ENCODE assay signal across 24 cellular contexts in the genomic region with DNA sequence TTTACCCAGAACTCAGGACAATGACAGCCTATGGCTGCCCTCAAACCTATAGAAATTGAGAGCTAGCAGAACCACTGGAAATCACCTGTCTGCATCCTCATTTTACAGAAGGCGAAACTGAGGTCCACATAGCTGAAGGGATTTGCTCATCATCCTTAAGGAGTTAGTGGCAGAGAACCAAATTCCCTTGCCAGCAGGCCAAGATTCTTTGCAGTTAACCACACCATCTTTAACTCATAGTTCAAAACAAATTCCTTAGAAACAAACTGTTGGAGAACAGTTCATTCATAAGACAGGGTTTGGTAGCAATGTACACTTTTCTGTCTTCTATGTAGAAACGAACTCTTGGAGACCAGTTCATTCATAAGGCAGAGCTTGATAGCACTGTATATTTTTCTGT. TPM values are rescaled to one million over a fixed set of nuclear protein-coding genes. Genes with fewer than 3 reads are reported as not detected.
DNase-seq lines count a peak whose midpoint lies in the region; ATAC-seq and TF ChIP-seq lines count a peak whose summit lies in the region.
"Had no signal": no experiment of that assay in that cellular context is flagged by ENCODE, and none has a peak within 500 bp of the region (broad histone marks: within the 10 kb centered on the region; RNA-seq: fewer than 3 reads in every experiment).

No MANE protein-coding gene starts in this region.

- TF ChIP-seq CTCF in HFFc6 (IDR thresholded peaks at IDR 0.05) (no peak), astrocyte of the spinal cord (IDR thresholded peaks at IDR 0.05; ENCODE audit: low read depth, low read length) (no peak), fibroblast of mammary gland (conservative IDR thresholded peaks at IDR 0.05; ENCODE audit: control insufficient read depth, insufficient read depth, low read depth, low read length) (no peak), ovary (IDR thresholded peaks at IDR 0.05) (no peak)

- no peaks in the 10 kb centered on the region for H3K9me3 Mint-ChIP-seq in HFFc6
- H3K9me3 Mint-ChIP-seq: CD8-positive, alpha-beta T cell; GM23338 had no signal

- H3K36me3 ChIP-seq in ovary = no peaks in the 10 kb centered on the region
- H3K36me3 ChIP-seq: BLaER1 treated with 17β-estradiol and CSF1 and Interleukin-3, amounts not matched to agents 10 nM and 100 nM had no signal

- H3K4me1 Mint-ChIP-seq in HFFc6 (ENCODE audit: low read depth) (no peaks in the 10 kb centered on the region), T-helper 17 cell (no peaks in the 10 kb centered on the region)
- H3K4me1 Mint-ChIP-seq: GM23338 had no signal

- TF ChIP-seq EP300 in ovary (IDR thresholded peaks at IDR 0.05) = no peak

- no peak overlapping the region for H3K27ac ChIP-seq in ovary
- H3K27ac ChIP-seq: BLaER1 treated with 17β-estradiol and CSF1 and Interleukin-3, amounts not matched to agents 10 nM and 100 nM had no signal

- ATAC-seq in HG02798 (IDR thresholded peaks at IDR 0.05; ENCODE audit: poor library complexity, unreplicated experiment) (no peak), T-helper 17 cell (no peak), GM21825 (IDR thresholded peaks at IDR 0.05; ENCODE audit: unreplicated experiment) (no peak)
- ATAC-seq: CD8-positive, alpha-beta T cell; GM23338; HCT116; PC-3 had no signal

- H3K4me3 ChIP-seq in astrocyte of the spinal cord (ENCODE audit: low read depth, low read length) = no peak overlapping the region
- H3K4me3 ChIP-seq in fibroblast of mammary gland (ENCODE audit: control insufficient read depth, low read depth, low read length) = no peak overlapping the region
- H3K4me3 ChIP-seq in ovary = no peak overlapping the region
- H3K4me3 ChIP-seq: BLaER1 treated with 17β-estradiol and CSF1 and Interleukin-3, amounts not matched to agents 10 nM and 100 nM; GM23338 had no signal

- H3K36me3 Mint-ChIP-seq in HFFc6 (ENCODE audit: low read depth) = no peaks in the 10 kb centered on the region
- peaks cover 2% of the 10 kb centered on the region for H3K36me3 Mint-ChIP-seq in T-helper 17 cell (ENCODE audit: low read depth)
- H3K36me3 Mint-ChIP-seq: CD8-positive, alpha-beta T cell had no signal

- no peaks in the 10 kb centered on the region for H3K9me3 ChIP-seq in T-helper 17 cell (ENCODE audit: control insufficient read depth, low read length, poor library complexity, severe bottlenecking)
- no peaks in the 10 kb centered on the region for H3K9me3 ChIP-seq in ovary
- H3K9me3 ChIP-seq: SK-N-SH had no signal

- in situ Hi-C loops in astrocyte of the spinal cord (cut with HindIII; ENCODE audit: low sequenced_read_pairs) = no loop called here

- intact Hi-C loops in ovary (cut with DNase I) = no loop called here

- H3K27me3 Mint-ChIP-seq in HFFc6 (ENCODE audit: insufficient read depth) (no peaks in the 10 kb centered on the region; the same call in 1 of the 2 replicates), T-helper 17 cell (no peaks in the 10 kb centered on the region)

- WGBS in ovary, 3 donors = 61 to 65% (median 62%) methylated on average over 2 of the region's 2 CpGs

- H3K4me3 Mint-ChIP-seq in HFFc6 (no peak overlapping the region), T-helper 17 cell (no peak overlapping the region)
- H3K4me3 Mint-ChIP-seq: CD8-positive, alpha-beta T cell; GM23338 had no signal

- no peaks in the 10 kb centered on the region for H3K4me1 ChIP-seq in ovary (ENCODE audit: insufficient read depth)
- H3K4me1 ChIP-seq: BLaER1 treated with 17β-estradiol and CSF1 and Interleukin-3, amounts not matched to agents 10 nM and 100 nM had no signal

- H3K27ac Mint-ChIP-seq in HFFc6 (no peak overlapping the region), T-helper 17 cell (no peak overlapping the region)
- H3K27ac Mint-ChIP-seq: CD8-positive, alpha-beta T cell; GM23338 had no signal

- H3K27me3 ChIP-seq in ovary = no peaks in the 10 kb centered on the region

- no peak for TF ChIP-seq POLR2A in ovary (IDR thresholded peaks at IDR 0.05)

- DNase-seq in AG08395 (ENCODE audit: low spot score) (peak; percentile 35), HFFc6 (peak; percentile 1), astrocyte of the spinal cord (ENCODE audit: low read depth, low spot score) (peak; percentile 15), fibroblast of mammary gland (ENCODE audit: low read depth) (peak; percentile 42), T-helper 17 cell (no peak), ovary (no peak)
- DNase-seq: 8988T; Calu3; CD8-positive, alpha-beta T cell; KG1; NCI-H1417; NCI-H187; NCI-H2107; NCI-H510A; NCI-H82; PC-3; RPMI8226; SHP77 treated with DMSO at 0.1 percent for 48 hours; SK-N-SH had no signal

RNA-seq across cellular contexts. Expression of a gene that starts 37.9 kb away (rescaled TPM):
- 10 to 100 TPM; 25.1 to 34.0 (median 30.0) TPM for total RNA-seq in HFFc6 (2021; fragmentation: NEBNext Ultra II Directional; extraction: Animal tissue kit (Norgen Biotek cat#: 25700))
- total RNA-seq in T-helper 17 cell = 10 to 100 TPM; 38.5 to 47.2 TPM
- 10 to 100 TPM; 14.9 to 21.8 (median 17.8) TPM for total RNA-seq in ovary
- 10 to 100 TPM in 1 of 2 donors, 1 to 10 TPM in 1; 9.1 to 18.6 TPM for polyA plus RNA-seq in ovary

Comparison
In these comparisons a context has a peak if more than half of its experiments do, and no peak if none do; other contexts are left out.
1. DNase-seq: peak in AG08395 (single experiment), HFFc6 (single experiment), astrocyte of the spinal cord (single experiment) and fibroblast of mammary gland (single experiment); none in T-helper 17 cell (0 of 3) and ovary (0 of 5).